ENCODE assay signal across 1 cellular context in genomic region chr14:23066368-23066767, GRCh38.
TF ChIP-seq lines count a peak whose summit lies in the region.

No MANE protein-coding gene starts in this region.

TF ChIP-seq in GM23338, 12 proteins besides CTCF, POLR2A, EP300 and RAD21:
- TF ChIP-seq ZNF462 (CRISPR knock-in tag; IDR thresholded peaks at IDR 0.05) (no peak), POLR2AphosphoS5 (IDR thresholded peaks at IDR 0.05; ENCODE audit: low read depth) (no peak), NANOG (IDR thresholded peaks at IDR 0.05; ENCODE audit: borderline replicate concordance) (no peak), CREB1 (CRISPR knock-in tag; IDR thresholded peaks at IDR 0.05; ENCODE audit: low read depth) (no peak), JUNB (IDR thresholded peaks at IDR 0.05; ENCODE audit: unreplicated experiment) (no peak), STAT1 (IDR thresholded peaks at IDR 0.05; ENCODE audit: unreplicated experiment) (no peak)
- TF ChIP-seq, protein P1, sequence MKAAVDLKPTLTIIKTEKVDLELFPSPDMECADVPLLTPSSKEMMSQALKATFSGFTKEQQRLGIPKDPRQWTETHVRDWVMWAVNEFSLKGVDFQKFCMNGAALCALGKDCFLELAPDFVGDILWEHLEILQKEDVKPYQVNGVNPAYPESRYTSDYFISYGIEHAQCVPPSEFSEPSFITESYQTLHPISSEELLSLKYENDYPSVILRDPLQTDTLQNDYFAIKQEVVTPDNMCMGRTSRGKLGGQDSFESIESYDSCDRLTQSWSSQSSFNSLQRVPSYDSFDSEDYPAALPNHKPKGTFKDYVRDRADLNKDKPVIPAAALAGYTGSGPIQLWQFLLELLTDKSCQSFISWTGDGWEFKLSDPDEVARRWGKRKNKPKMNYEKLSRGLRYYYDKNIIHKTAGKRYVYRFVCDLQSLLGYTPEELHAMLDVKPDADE (IDR thresholded peaks at IDR 0.05): no peak
